Comparison of ENCODE assay signal across 8 cellular contexts in the genomic region with DNA sequence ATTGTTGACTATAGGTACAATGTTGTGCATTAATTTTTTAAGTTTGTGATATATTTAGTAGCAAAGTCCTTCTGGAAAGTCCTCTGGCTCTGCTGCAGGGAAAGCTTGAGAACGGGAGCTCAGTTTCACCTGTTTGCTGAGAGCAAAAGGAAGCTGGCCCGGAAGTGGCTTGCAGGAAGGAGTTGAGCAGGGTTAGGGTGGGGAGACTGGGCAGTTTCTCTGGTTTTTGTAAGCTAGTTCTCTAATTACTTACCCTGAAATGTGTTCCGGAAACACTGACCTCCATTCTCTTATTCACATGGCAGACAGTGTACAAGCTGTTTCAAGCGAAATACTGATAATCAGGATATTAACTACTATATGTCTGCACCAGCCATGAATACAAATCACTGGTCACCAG. TPM values are rescaled to one million over a fixed set of nuclear protein-coding genes. Genes with fewer than 3 reads are reported as not detected.
A peak's percentile ranks its signal among the peaks of the same experiment; 100 is the strongest.
DNase-seq lines count a peak whose midpoint lies in the region; ATAC-seq and TF ChIP-seq lines count a peak whose summit lies in the region.

No MANE protein-coding gene starts in this region.

- peaks cover 31% of the 10 kb centered on the region for H3K4me1 Mint-ChIP-seq in activated naive CD4-positive, alpha-beta T cell treated with anti-CD3 and anti-CD28 coated beads, Interleukin-2, amount 50 U/mL, for 24 hours

- TF ChIP-seq CTCF in sigmoid colon (IDR thresholded peaks at IDR 0.05) (no peak), WERI-Rb-1 (IDR thresholded peaks at IDR 0.05; ENCODE audit: low read depth, low read length) (no peak)

- DNase-seq in Right ventricle myocardium inferior (ENCODE audit: missing footprints) = no peak
- no peak for DNase-seq in left cardiac atrium
- DNase-seq in sigmoid colon = no peak
- no peak for DNase-seq in T1000 (lab: John Stamatoyannopoulos, UW)
- DNase-seq in cerebellum (ENCODE audit: low spot score) = no peak
- DNase-seq in WERI-Rb-1 = no peak

- peak overlapping the region; percentile 57 to 87 (median 76) for H3K27ac ChIP-seq in sigmoid colon
- H3K27ac ChIP-seq in WERI-Rb-1 = no peak overlapping the region

- ATAC-seq in Right ventricle myocardium inferior (peak; percentile 24), left cardiac atrium (no peak), HG03342 (IDR thresholded peaks at IDR 0.05; ENCODE audit: unreplicated experiment) (peak; percentile 65)

- WGBS in sigmoid colon, 2 donors = 27 to 62% methylated on average over 4 of the region's 4 CpGs

- H3K27ac Mint-ChIP-seq in activated naive CD4-positive, alpha-beta T cell treated with anti-CD3 and anti-CD28 coated beads, Interleukin-2, amount 50 U/mL, for 24 hours = peak overlapping the region; percentile 51

- peaks cover 0 to 41% (median 30%) of the 10 kb centered on the region in 4 donors for H3K4me1 ChIP-seq in sigmoid colon

- H3K36me3 ChIP-seq in sigmoid colon (peaks cover 13 to 60% (median 35%) of the 10 kb centered on the region in 4 donors), WERI-Rb-1 (no peaks in the 10 kb centered on the region)

- no peak for TF ChIP-seq POLR2A in sigmoid colon (IDR thresholded peaks at IDR 0.05)

- no peaks in the 10 kb centered on the region for H3K9me3 Mint-ChIP-seq in activated naive CD4-positive, alpha-beta T cell treated with anti-CD3 and anti-CD28 coated beads, Interleukin-2, amount 50 U/mL, for 24 hours

- TF ChIP-seq EP300 in sigmoid colon (IDR thresholded peaks at IDR 0.05) = no peak

- intact Hi-C loops in Right ventricle myocardium inferior (cut with DNase I) = no loop called here
- intact Hi-C loops in left cardiac atrium (cut with DNase I) = no loop called here
- intact Hi-C loops in sigmoid colon (cut with DNase I) = no loop called here

- no peaks in the 10 kb centered on the region for H3K27me3 ChIP-seq in sigmoid colon
- H3K27me3 ChIP-seq in WERI-Rb-1 (ENCODE audit: insufficient read depth, low read depth, severe bottlenecking) = no peaks in the 10 kb centered on the region

- peaks cover 11% of the 10 kb centered on the region for H3K36me3 Mint-ChIP-seq in activated naive CD4-positive, alpha-beta T cell treated with anti-CD3 and anti-CD28 coated beads, Interleukin-2, amount 50 U/mL, for 24 hours

- H3K27me3 Mint-ChIP-seq in activated naive CD4-positive, alpha-beta T cell treated with anti-CD3 and anti-CD28 coated beads, Interleukin-2, amount 50 U/mL, for 24 hours = no peaks in the 10 kb centered on the region

- H3K9me3 ChIP-seq in sigmoid colon (no peaks in the 10 kb centered on the region), WERI-Rb-1 (ENCODE audit: severe bottlenecking) (no peaks in the 10 kb centered on the region)

- H3K4me3 ChIP-seq in sigmoid colon (no peak overlapping the region), WERI-Rb-1 (ENCODE audit: low read depth, low read length) (no peak overlapping the region)

- peak overlapping the region; percentile 74 for H3K4me3 Mint-ChIP-seq in activated naive CD4-positive, alpha-beta T cell treated with anti-CD3 and anti-CD28 coated beads, Interleukin-2, amount 50 U/mL, for 24 hours

RNA-seq across cellular contexts. Expression of a gene that starts 22.3 kb away (rescaled TPM):
- total RNA-seq in Right ventricle myocardium inferior = 6.7 TPM
- 10 to 100 TPM; 13.1 to 25.2 TPM for total RNA-seq in left cardiac atrium
- total RNA-seq in sigmoid colon = 10 to 100 TPM; 13.6 to 66.5 (median 17.2) TPM
- 10 to 100 TPM in 1 of 3 donors, 1 to 10 TPM in 2; 6.0 to 17.5 (median 7.2) TPM for polyA plus RNA-seq in sigmoid colon
- total RNA-seq in cerebellum = 3.8 TPM

Comparison
In these comparisons a context has a peak if more than half of its experiments do, and no peak if none do; other contexts are left out.
1. ATAC-seq: peak in Right ventricle myocardium inferior (single experiment) and HG03342 (single experiment); none in left cardiac atrium (0 of 2).